Comparison of ENCODE assay signal across 1 cellular context in the genomic region with DNA sequence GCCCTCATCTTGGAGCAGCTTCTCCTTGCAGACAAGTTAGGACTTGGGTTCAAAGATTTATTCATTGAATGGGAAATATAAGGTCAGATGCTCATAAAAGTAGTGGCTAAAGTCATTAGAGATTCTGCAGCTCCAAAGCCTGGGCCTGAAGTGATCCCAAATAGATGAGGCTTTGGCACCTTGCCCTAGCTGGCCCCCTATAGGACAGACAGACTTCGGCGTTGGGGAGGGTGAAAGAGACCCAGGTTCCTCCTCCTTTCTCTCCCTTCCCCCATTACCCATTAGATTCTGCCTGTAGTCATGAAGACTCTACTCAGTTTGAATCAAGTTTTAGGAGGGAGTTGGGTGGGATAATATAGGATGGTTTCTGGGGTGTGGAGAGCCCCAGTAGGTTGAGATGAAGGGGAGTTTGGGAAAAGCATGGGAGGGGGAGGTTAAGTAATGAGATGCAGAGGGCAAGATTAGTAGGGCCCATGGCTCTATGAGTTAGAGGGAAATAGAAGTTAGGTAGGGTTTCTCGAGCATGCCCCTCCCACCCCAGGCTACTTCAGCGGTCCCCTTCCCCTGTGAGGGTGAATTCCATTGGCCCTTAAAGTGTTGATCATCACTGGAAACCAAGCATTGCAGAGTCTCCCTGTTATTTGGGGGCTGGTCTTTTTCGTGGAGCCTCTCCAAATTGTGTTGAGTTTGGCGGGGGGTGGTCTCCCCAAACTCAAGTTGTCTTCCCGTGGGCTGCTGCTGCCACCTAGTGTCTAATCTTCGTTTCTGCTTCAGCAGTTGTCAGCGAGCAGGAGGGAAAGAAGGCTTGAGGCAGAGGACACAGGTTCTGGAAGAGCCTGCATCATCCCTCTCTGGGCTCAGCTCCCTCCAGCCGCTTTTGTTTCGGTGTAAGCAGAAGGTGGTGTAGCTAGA.
A peak's percentile ranks its signal among the peaks of the same experiment; 100 is the strongest.
TF ChIP-seq lines count a peak whose summit lies in the region.

No MANE protein-coding gene starts in this region.

TF ChIP-seq in H1, 55 proteins besides CTCF, POLR2A, EP300 and RAD21:
- TF ChIP-seq, protein P1, sequence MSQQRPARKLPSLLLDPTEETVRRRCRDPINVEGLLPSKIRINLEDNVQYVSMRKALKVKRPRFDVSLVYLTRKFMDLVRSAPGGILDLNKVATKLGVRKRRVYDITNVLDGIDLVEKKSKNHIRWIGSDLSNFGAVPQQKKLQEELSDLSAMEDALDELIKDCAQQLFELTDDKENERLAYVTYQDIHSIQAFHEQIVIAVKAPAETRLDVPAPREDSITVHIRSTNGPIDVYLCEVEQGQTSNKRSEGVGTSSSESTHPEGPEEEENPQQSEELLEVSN (IDR thresholded peaks at IDR 0.05) = no peak
- no peak for TF ChIP-seq BACH1 (IDR thresholded peaks at IDR 0.05; ENCODE audit: low read length)
- TF ChIP-seq FOSL1 (IDR thresholded peaks at IDR 0.05; ENCODE audit: insufficient read depth, low read depth, low read length) = no peak
- TF ChIP-seq NRF1 (IDR thresholded peaks at IDR 0.05; ENCODE audit: low read depth, low read length) = no peak
- peak in 1 of 2 experiments; percentile 79; a peak in 2 of 4 replicates for TF ChIP-seq SIN3A (conservative IDR thresholded peaks at IDR 0.05 in 1 of 2, IDR thresholded peaks at IDR 0.05 in 1 of 2; ENCODE audit: low read depth in 1 of 2, low read length in 2 of 2)
- no peak; the same call in 1 of the 2 replicates for TF ChIP-seq SP4 (IDR thresholded peaks at IDR 0.05; ENCODE audit: low read length)
- no peak for TF ChIP-seq SIX5 (IDR thresholded peaks at IDR 0.05; ENCODE audit: low read depth, low read length)
- no peak for TF ChIP-seq KDM4A (IDR thresholded peaks at IDR 0.05; ENCODE audit: low read depth, low read length, severe bottlenecking)
- no peak for TF ChIP-seq USF2 (IDR thresholded peaks at IDR 0.05; ENCODE audit: low read length)
- peak; percentile 50 for TF ChIP-seq CREB1 (IDR thresholded peaks at IDR 0.05)
- peak; percentile 51 for TF ChIP-seq ASH2L (IDR thresholded peaks at IDR 0.05; ENCODE audit: low read length)
- no peak for TF ChIP-seq RNF2 (IDR thresholded peaks at IDR 0.05; ENCODE audit: borderline replicate concordance, low read depth, low read length, missing control alignments, poor library complexity, severe bottlenecking)
- TF ChIP-seq POU5F1 (IDR thresholded peaks at IDR 0.05; ENCODE audit: low read depth, low read length) = no peak
- TF ChIP-seq ZNF274 (IDR thresholded peaks at IDR 0.05; ENCODE audit: borderline replicate concordance, extremely low read depth, low read length) = no peak
- no peak for TF ChIP-seq RFX5 (IDR thresholded peaks at IDR 0.05; ENCODE audit: borderline replicate concordance, low read depth, low read length)
